Comparison of ENCODE assay signal across 8 cellular contexts in the genomic region with DNA sequence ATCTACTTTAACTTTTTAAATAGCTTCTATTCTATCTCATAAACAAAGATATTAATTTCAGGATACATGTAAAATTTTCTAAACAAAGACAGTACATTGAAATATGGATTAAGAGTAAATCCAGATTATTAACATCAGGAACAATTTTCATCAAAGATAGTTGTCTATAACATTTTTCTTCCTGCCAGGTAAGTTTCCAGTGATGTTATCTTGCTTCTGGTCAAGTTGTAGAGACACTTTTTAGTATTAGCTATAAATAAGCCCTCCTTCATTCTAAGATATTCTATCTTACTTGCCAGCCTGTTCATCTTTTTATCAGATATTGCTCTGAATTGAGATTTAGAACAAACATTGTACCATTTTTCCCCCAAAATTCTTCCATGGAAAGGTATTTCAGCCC.
"Had no signal": no experiment of that assay in that cellular context is flagged by ENCODE, and none has a peak within 500 bp of the region (broad histone marks: within the 10 kb centered on the region; RNA-seq: fewer than 3 reads in every experiment).

No MANE protein-coding gene starts in this region.

- ATAC-seq: GM12878 had no signal

- FAIRE-seq: G401.6, GM12878, GM12891, GM12892, GM18507, GM19239 had no signal

- DNase-seq: GDM1, GF-D8 had no signal
